13 cellular contexts compared by ENCODE assay signal in the genomic region with DNA sequence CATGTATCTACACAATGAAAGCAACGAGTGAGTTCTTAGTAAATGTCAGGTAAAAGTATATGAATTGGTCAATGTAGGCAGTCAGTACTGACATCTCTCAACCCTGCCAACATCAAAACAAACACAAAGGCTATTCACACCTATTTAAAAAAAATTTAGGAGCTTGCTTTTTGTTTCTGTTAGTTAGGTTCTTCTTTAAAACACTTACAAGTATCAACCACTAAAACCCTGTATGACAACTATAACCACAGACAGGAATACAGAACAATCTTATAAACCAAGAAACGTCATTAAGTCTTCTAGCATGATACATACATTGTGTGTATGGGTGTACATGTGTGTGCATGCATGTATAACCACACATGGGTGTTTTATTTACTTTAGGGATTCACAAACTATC.
DNase-seq lines count a peak whose midpoint lies in the region; ATAC-seq and TF ChIP-seq lines count a peak whose summit lies in the region.
"Had no signal": no experiment of that assay in that cellular context is flagged by ENCODE, and none has a peak within 500 bp of the region (broad histone marks: within the 10 kb centered on the region; RNA-seq: fewer than 3 reads in every experiment).

No MANE protein-coding gene starts in this region.

- no peaks in the 10 kb centered on the region for H3K36me3 Mint-ChIP-seq in effector memory CD8-positive, alpha-beta T cell (ENCODE audit: insufficient read depth)
- no peaks in the 10 kb centered on the region for H3K36me3 Mint-ChIP-seq in natural killer cell treated with Interleukin-12 subunit alpha and Interleukin-12 subunit beta and Interleukin-15 and Interleukin-18, amount 100 ng/mL, for 72 hours
- H3K36me3 Mint-ChIP-seq: CD4-positive, CD25-positive, alpha-beta regulatory T cell had no signal

- H3K27me3 ChIP-seq in Karpas-422 (ENCODE audit: low read length) (no peaks in the 10 kb centered on the region), right cardiac atrium (ENCODE audit: control insufficient read depth, insufficient read depth) (no peaks in the 10 kb centered on the region)
- H3K27me3 ChIP-seq: BLaER1 treated with 17β-estradiol and CSF1 and Interleukin-3, amounts not matched to agents 10 nM and 100 nM had no signal

- H3K27me3 Mint-ChIP-seq in effector memory CD8-positive, alpha-beta T cell = no peaks in the 10 kb centered on the region
- H3K27me3 Mint-ChIP-seq in natural killer cell treated with Interleukin-12 subunit alpha and Interleukin-12 subunit beta and Interleukin-15 and Interleukin-18, amount 100 ng/mL, for 72 hours = no peaks in the 10 kb centered on the region
- H3K27me3 Mint-ChIP-seq: CD4-positive, CD25-positive, alpha-beta regulatory T cell had no signal

- H3K9me2 ChIP-seq in Karpas-422 (replicated peaks; ENCODE audit: insufficient read depth, low read length) = no peaks in the 10 kb centered on the region

- H4K20me1 ChIP-seq in Karpas-422 (ENCODE audit: insufficient read depth, low read depth, low read length) = no peaks in the 10 kb centered on the region

- H3K9ac ChIP-seq in Karpas-422 (ENCODE audit: low read length) = no peak overlapping the region
- H3K9ac ChIP-seq: BLaER1 treated with 17β-estradiol and CSF1 and Interleukin-3, amounts not matched to agents 10 nM and 100 nM had no signal

- H3K4me3 Mint-ChIP-seq in effector memory CD8-positive, alpha-beta T cell = no peak overlapping the region
- no peak overlapping the region for H3K4me3 Mint-ChIP-seq in natural killer cell treated with Interleukin-12 subunit alpha and Interleukin-12 subunit beta and Interleukin-15 and Interleukin-18, amount 100 ng/mL, for 72 hours
- H3K4me3 Mint-ChIP-seq: CD4-positive, CD25-positive, alpha-beta regulatory T cell had no signal

- H3K4me3 ChIP-seq in GM12865 (ENCODE audit: low read depth, low read length) = no peak overlapping the region
- H3K4me3 ChIP-seq in Karpas-422 (ENCODE audit: low read length) = no peak overlapping the region
- no peak overlapping the region for H3K4me3 ChIP-seq in right cardiac atrium (ENCODE audit: low read length)
- H3K4me3 ChIP-seq: BLaER1 treated with 17β-estradiol and CSF1 and Interleukin-3, amounts not matched to agents 10 nM and 100 nM; GM12878 had no signal

- no peak overlapping the region for H3K4me2 ChIP-seq in Karpas-422 (ENCODE audit: low read depth, low read length, poor library complexity, severe bottlenecking)

- H3K4me1 ChIP-seq in Karpas-422 (ENCODE audit: low read length) = peaks cover 71% of the 10 kb centered on the region
- H3K4me1 ChIP-seq in right cardiac atrium (ENCODE audit: control insufficient read depth, insufficient read depth, low read length) = peaks cover 7% of the 10 kb centered on the region

- DNase-seq in GM12865 (ENCODE audit: low read depth) (peak; percentile 8), Karpas-422 (no peak), T-helper 9 cell (no peak), right cardiac atrium (no peak), superior temporal gyrus (ENCODE audit: extremely low spot score) (no peak)
- DNase-seq in effector memory CD8-positive, alpha-beta T cell = no peak
- DNase-seq in natural killer cell treated with Interleukin-12 subunit alpha and Interleukin-12 subunit beta and Interleukin-15 and Interleukin-18, amount 100 ng/mL, for 72 hours (ENCODE audit: low spot score) = no peak
- DNase-seq: ACHN; CD4-positive, CD25-positive, alpha-beta regulatory T cell; DMS53 had no signal

- no peak for TF ChIP-seq CTCF in GM12865 (IDR thresholded peaks at IDR 0.05; ENCODE audit: insufficient read depth, low read depth, low read length, missing control alignments)

- H3K4me1 Mint-ChIP-seq in effector memory CD8-positive, alpha-beta T cell (ENCODE audit: low read depth in 2 of 2) = no peaks in the 10 kb centered on the region
- H3K4me1 Mint-ChIP-seq in natural killer cell treated with Interleukin-12 subunit alpha and Interleukin-12 subunit beta and Interleukin-15 and Interleukin-18, amount 100 ng/mL, for 72 hours (ENCODE audit: low read depth in 2 of 2) = peaks cover 11 to 12% of the 10 kb centered on the region in 2 donors

- 79% methylated on average over 2 of the region's 2 CpGs for WGBS in right cardiac atrium

- H3K79me2 ChIP-seq in Karpas-422 (ENCODE audit: low read length) = peaks cover 91% of the 10 kb centered on the region

- H3K9me3 Mint-ChIP-seq in effector memory CD8-positive, alpha-beta T cell = peaks cover 0 to 2% of the 10 kb centered on the region in 2 donors
- no peaks in the 10 kb centered on the region for H3K9me3 Mint-ChIP-seq in natural killer cell treated with Interleukin-12 subunit alpha and Interleukin-12 subunit beta and Interleukin-15 and Interleukin-18, amount 100 ng/mL, for 72 hours
- H3K9me3 Mint-ChIP-seq: CD4-positive, CD25-positive, alpha-beta regulatory T cell had no signal

- peaks cover 26% of the 10 kb centered on the region for H3K36me3 ChIP-seq in Karpas-422 (ENCODE audit: insufficient read depth, low read length)

- no peaks in the 10 kb centered on the region for H3K9me3 ChIP-seq in Karpas-422 (ENCODE audit: low read length)
- no peaks in the 10 kb centered on the region for H3K9me3 ChIP-seq in right cardiac atrium (ENCODE audit: control insufficient read depth, low read length)

- H2AFZ ChIP-seq in Karpas-422 (ENCODE audit: low read length) = no peak overlapping the region

- no peak overlapping the region for H3K27ac Mint-ChIP-seq in effector memory CD8-positive, alpha-beta T cell
- H3K27ac Mint-ChIP-seq in natural killer cell treated with Interleukin-12 subunit alpha and Interleukin-12 subunit beta and Interleukin-15 and Interleukin-18, amount 100 ng/mL, for 72 hours = no peak overlapping the region
- H3K27ac Mint-ChIP-seq: CD4-positive, CD25-positive, alpha-beta regulatory T cell had no signal

- ATAC-seq in effector memory CD8-positive, alpha-beta T cell (replicated peaks) = peak; percentile 37
- peak; percentile 67 to 73 for ATAC-seq in natural killer cell treated with Interleukin-12 subunit alpha and Interleukin-12 subunit beta and Interleukin-15 and Interleukin-18, amount 100 ng/mL, for 72 hours
- ATAC-seq in right cardiac atrium = no peak
- ATAC-seq: GM12878, HCT116 had no signal

- intact Hi-C loops in right cardiac atrium (cut with DNase I) = no loop called here

- H3K27ac ChIP-seq in Karpas-422 (ENCODE audit: low read length) (peak overlapping the region; percentile 95), right cardiac atrium (ENCODE audit: low read length) (no peak overlapping the region)
- H3K27ac ChIP-seq: BLaER1 treated with 17β-estradiol and CSF1 and Interleukin-3, amounts not matched to agents 10 nM and 100 nM had no signal

Comparison
In these comparisons a context has a peak if more than half of its experiments do, and no peak if none do; other contexts are left out.
1. ATAC-seq: peak in effector memory CD8-positive, alpha-beta T cell (single experiment) and natural killer cell treated with Interleukin-12 subunit alpha and Interleukin-12 subunit beta and Interleukin-15 and Interleukin-18, amount 100 ng/mL, for 72 hours (2 of 2); none in right cardiac atrium (0 of 2).